ENCODE assay signal across 33 cellular contexts in genomic region chr14:85342858-85343607, GRCh38.
A peak's percentile ranks its signal among the peaks of the same experiment; 100 is the strongest.
DNase-seq lines count a peak whose midpoint lies in the region; ATAC-seq and TF ChIP-seq lines count a peak whose summit lies in the region.
"Had no signal": no experiment of that assay in that cellular context is flagged by ENCODE, and none has a peak within 500 bp of the region (broad histone marks: within the 10 kb centered on the region; RNA-seq: fewer than 3 reads in every experiment).

No MANE protein-coding gene starts in this region.

- H3K27ac ChIP-seq in right atrium auricular region, result no peak overlapping the region
- H3K27ac ChIP-seq: breast epithelium, coronary artery, esophagus muscularis mucosa, HL-60, parathyroid adenoma, PC-9 had no signal

- no peaks in the 10 kb centered on the region for H3K27me3 ChIP-seq in right atrium auricular region
- H3K27me3 ChIP-seq: breast epithelium, esophagus muscularis mucosa had no signal

- no peaks in the 10 kb centered on the region for H3K4me1 ChIP-seq in right atrium auricular region
- H3K4me1 ChIP-seq: breast epithelium, esophagus muscularis mucosa, parathyroid adenoma had no signal

- H3K4me3 ChIP-seq in right atrium auricular region, result no peak overlapping the region
- H3K4me3 ChIP-seq: breast epithelium, coronary artery, esophagus muscularis mucosa, GM23338, lung, PC-9 had no signal

- no peaks in the 10 kb centered on the region for H3K36me3 ChIP-seq in right atrium auricular region
- H3K36me3 ChIP-seq: breast epithelium, esophagus muscularis mucosa had no signal

- peaks cover 3% of the 10 kb centered on the region for H3K9me3 Mint-ChIP-seq in chondrocyte (ENCODE audit: low read depth)
- H3K9me3 Mint-ChIP-seq: GM23338 had no signal

- peaks cover 11% of the 10 kb centered on the region for H3K4me1 Mint-ChIP-seq in chondrocyte (ENCODE audit: low read depth)
- H3K4me1 Mint-ChIP-seq: GM23338; stimulated activated effector memory CD8-positive, alpha-beta T cell treated with anti-CD3 and anti-CD28 coated beads, Interleukin-12 subunit alpha, Interleukin-12 subunit beta, amount 100 ng/mL, for 72 hours; WTC11 had no signal

- H3K36me3 Mint-ChIP-seq in chondrocyte (ENCODE audit: low read depth), result no peaks in the 10 kb centered on the region
- H3K36me3 Mint-ChIP-seq: CD8-positive, alpha-beta T cell; stimulated activated effector memory CD8-positive, alpha-beta T cell treated with anti-CD3 and anti-CD28 coated beads, Interleukin-12 subunit alpha, Interleukin-12 subunit beta, amount 100 ng/mL, for 72 hours; WTC11 had no signal

- H3K27me3 Mint-ChIP-seq in chondrocyte (ENCODE audit: low read depth), result no peaks in the 10 kb centered on the region

- peak; percentile 81 for ATAC-seq in Right ventricle myocardium inferior
- ATAC-seq in left ventricle myocardium superior, result peak; percentile 70
- ATAC-seq: CD8-positive, alpha-beta T cell; GM23338; stimulated activated effector memory CD8-positive, alpha-beta T cell treated with anti-CD3 and anti-CD28 coated beads, Interleukin-12 subunit alpha, Interleukin-12 subunit beta, amount 100 ng/mL, for 72 hours; WTC11 had no signal

- intact Hi-C loops in Right ventricle myocardium inferior (cut with DNase I) (no loop called here), left ventricle myocardium superior (cut with micrococcal nuclease) (no loop called here)

- TF ChIP-seq CTCF in right atrium auricular region (IDR thresholded peaks at IDR 0.05) (no peak), chondrocyte (IDR thresholded peaks at IDR 0.05) (no peak)

- H3K4me3 Mint-ChIP-seq in chondrocyte (ENCODE audit: unreplicated experiment), result no peak overlapping the region
- H3K4me3 Mint-ChIP-seq: activated naive CD4-positive, alpha-beta T cell treated with anti-CD3 and anti-CD28 coated beads for 36 hours; CD8-positive, alpha-beta T cell; GM23338; nephron; stimulated activated effector memory CD8-positive, alpha-beta T cell treated with anti-CD3 and anti-CD28 coated beads, Interleukin-12 subunit alpha, Interleukin-12 subunit beta, amount 100 ng/mL, for 72 hours; WTC11 had no signal

- no peaks in the 10 kb centered on the region for H3K9me3 ChIP-seq in right atrium auricular region
- H3K9me3 ChIP-seq: breast epithelium, esophagus muscularis mucosa had no signal

- DNase-seq in Right ventricle myocardium inferior (ENCODE audit: missing footprints) (no peak), right atrium auricular region (ENCODE audit: low spot score) (no peak), dermis microvascular lymphatic vessel endothelial cell (ENCODE audit: low read depth in 2 of 2) (peak; percentile 40 to 77), left ventricle myocardium superior (no peak), C1 segment of cervical spinal cord (lab: John Stamatoyannopoulos, UW) (no peak), chondrocyte (ENCODE audit: low spot score) (no peak), inferior parietal cortex (ENCODE audit: extremely low spot score) (no peak), superior temporal gyrus (ENCODE audit: extremely low spot score) (no peak)
- DNase-seq: 8988T; activated CD4-positive, alpha-beta T cell treated with anti-CD3 and anti-CD28 coated beads, Interleukin-2, amount 50 U/mL, for 1 hour; activated naive CD4-positive, alpha-beta T cell treated with anti-CD3 and anti-CD28 coated beads for 36 hours; activated T-cell treated with anti-CD3 and anti-CD28 coated beads, Interleukin-2, amount 50 U/mL, for 48 hours; AML-193; amniotic stem cell; CD8-positive, alpha-beta T cell; glutamatergic neuron; Kasumi-1; NCI-H524; PC-9; right cardiac atrium; SIG-M5; stimulated activated CD4-positive, alpha-beta T cell treated with anti-CD3 and anti-CD28 coated beads, Interleukin-4, amount 100 ng/mL, for 24 hours; T1000 had no signal

- no peak overlapping the region for H3K27ac Mint-ChIP-seq in chondrocyte (ENCODE audit: unreplicated experiment)
- H3K27ac Mint-ChIP-seq: activated naive CD4-positive, alpha-beta T cell treated with anti-CD3 and anti-CD28 coated beads for 36 hours; CD8-positive, alpha-beta T cell; GM23338; nephron; stimulated activated effector memory CD8-positive, alpha-beta T cell treated with anti-CD3 and anti-CD28 coated beads, Interleukin-12 subunit alpha, Interleukin-12 subunit beta, amount 100 ng/mL, for 72 hours; WTC11 had no signal

Comparison
In these comparisons a context has a peak if more than half of its experiments do, and no peak if none do; other contexts are left out.
1. DNase-seq: peak in dermis microvascular lymphatic vessel endothelial cell (2 of 2); none in Right ventricle myocardium inferior (single experiment), right atrium auricular region (single experiment), left ventricle myocardium superior (single experiment), C1 segment of cervical spinal cord (0 of 14), chondrocyte (single experiment), inferior parietal cortex (single experiment) and superior temporal gyrus (single experiment).